In genomic region chr18:67363694-67364093, GRCh38 we compare ENCODE assay signal across 22 cellular contexts.
"Had no signal": no experiment of that assay in that cellular context is flagged by ENCODE, and none has a peak within 500 bp of the region (broad histone marks: within the 10 kb centered on the region; RNA-seq: fewer than 3 reads in every experiment).

No MANE protein-coding gene starts in this region.

- H3K9me3 Mint-ChIP-seq: activated naive CD8-positive, alpha-beta T cell treated with anti-CD3 and anti-CD28 coated beads, Interleukin-2, amount 10 ng/mL, durations not matched to agents 7 days and 5 days; activated T-cell treated with anti-CD3 and anti-CD28 coated beads, Interleukin-2, amount 50 U/mL, for 4 hours; activated T-helper 2 cell treated with anti-CD3 and anti-CD28 coated beads, Interferon-gamma antibody, Interleukin-2, Interleukin-4, amounts not matched to agents 10 μg/mL and 5 μg/mL and 100 μg/mL, durations not matched to agents 14 hours and 24 hours and 36 hours; effector memory CD8-positive, alpha-beta T cell; nephron progenitor cell had no signal

- H3K4me1 ChIP-seq: breast epithelium, colonic mucosa, spleen, upper lobe of right lung had no signal

- H3K4me3 ChIP-seq: breast epithelium, colonic mucosa, dorsolateral prefrontal cortex, hepatocyte, sigmoid colon, spleen, upper lobe of right lung had no signal

- H3K36me3 Mint-ChIP-seq: activated naive CD8-positive, alpha-beta T cell treated with anti-CD3 and anti-CD28 coated beads, Interleukin-2, amount 10 ng/mL, durations not matched to agents 7 days and 5 days had no signal

- H3K4me3 Mint-ChIP-seq: activated naive CD8-positive, alpha-beta T cell treated with anti-CD3 and anti-CD28 coated beads, Interleukin-2, amount 10 ng/mL, durations not matched to agents 7 days and 5 days; activated T-cell treated with anti-CD3 and anti-CD28 coated beads, Interleukin-2, amount 50 U/mL, for 4 hours; effector memory CD8-positive, alpha-beta T cell; nephron progenitor cell had no signal

- H3K27ac Mint-ChIP-seq: activated naive CD8-positive, alpha-beta T cell treated with anti-CD3 and anti-CD28 coated beads, Interleukin-2, amount 10 ng/mL, durations not matched to agents 7 days and 5 days; activated T-helper 2 cell treated with anti-CD3 and anti-CD28 coated beads, Interferon-gamma antibody, Interleukin-2, Interleukin-4, amounts not matched to agents 10 μg/mL and 5 μg/mL and 100 μg/mL, durations not matched to agents 14 hours and 24 hours and 36 hours; effector memory CD8-positive, alpha-beta T cell; nephron progenitor cell had no signal

- DNase-seq: activated CD4-positive, alpha-beta T cell treated with anti-CD3 and anti-CD28 coated beads for 1 hour; activated CD4-positive, alpha-beta T cell treated with anti-CD3 and anti-CD28 coated beads, Interleukin-2, amount 50 U/mL, for 1 hour; activated naive CD4-positive, alpha-beta T cell treated with Interleukin-2 at 50 U/mL for 16 hours; activated naive CD8-positive, alpha-beta T cell treated with anti-CD3 and anti-CD28 coated beads, Interleukin-2, amount 10 ng/mL, durations not matched to agents 7 days and 5 days; activated T-cell treated with anti-CD3 and anti-CD28 coated beads, Interleukin-2, amount 50 U/mL, for 4 hours; amniotic stem cell; colonic mucosa; dorsolateral prefrontal cortex; effector memory CD8-positive, alpha-beta T cell; foreskin melanocyte; nephron progenitor cell; posterior cingulate gyrus; sigmoid colon; spleen; stimulated activated CD4-positive, alpha-beta T cell treated with anti-CD3 and anti-CD28 coated beads, Interleukin-4, amount 100 ng/mL, for 24 hours; stimulated activated naive CD4-positive, alpha-beta T cell treated with Interleukin-2 at 50 U/mL for 16 hours; T-helper 9 cell; upper lobe of right lung had no signal

- H3K9me3 ChIP-seq: breast epithelium, colonic mucosa, sigmoid colon, spleen, upper lobe of right lung had no signal

- H3K27me3 ChIP-seq: breast epithelium, colonic mucosa, dorsolateral prefrontal cortex, hepatocyte, sigmoid colon, spleen, upper lobe of right lung had no signal

- H3K27ac ChIP-seq: breast epithelium, colonic mucosa, dorsolateral prefrontal cortex, hepatocyte, sigmoid colon, spleen, upper lobe of right lung had no signal

- H3K27me3 Mint-ChIP-seq: effector memory CD8-positive, alpha-beta T cell had no signal

- ATAC-seq: activated T-cell treated with anti-CD3 and anti-CD28 coated beads, Interleukin-2, amount 50 U/mL, for 4 hours; effector memory CD8-positive, alpha-beta T cell; esophagus mucosa; upper lobe of right lung had no signal

- H3K36me3 ChIP-seq: breast epithelium, colonic mucosa, sigmoid colon, spleen, upper lobe of right lung had no signal
